1 cellular context compared by ENCODE assay signal in the genomic region with DNA sequence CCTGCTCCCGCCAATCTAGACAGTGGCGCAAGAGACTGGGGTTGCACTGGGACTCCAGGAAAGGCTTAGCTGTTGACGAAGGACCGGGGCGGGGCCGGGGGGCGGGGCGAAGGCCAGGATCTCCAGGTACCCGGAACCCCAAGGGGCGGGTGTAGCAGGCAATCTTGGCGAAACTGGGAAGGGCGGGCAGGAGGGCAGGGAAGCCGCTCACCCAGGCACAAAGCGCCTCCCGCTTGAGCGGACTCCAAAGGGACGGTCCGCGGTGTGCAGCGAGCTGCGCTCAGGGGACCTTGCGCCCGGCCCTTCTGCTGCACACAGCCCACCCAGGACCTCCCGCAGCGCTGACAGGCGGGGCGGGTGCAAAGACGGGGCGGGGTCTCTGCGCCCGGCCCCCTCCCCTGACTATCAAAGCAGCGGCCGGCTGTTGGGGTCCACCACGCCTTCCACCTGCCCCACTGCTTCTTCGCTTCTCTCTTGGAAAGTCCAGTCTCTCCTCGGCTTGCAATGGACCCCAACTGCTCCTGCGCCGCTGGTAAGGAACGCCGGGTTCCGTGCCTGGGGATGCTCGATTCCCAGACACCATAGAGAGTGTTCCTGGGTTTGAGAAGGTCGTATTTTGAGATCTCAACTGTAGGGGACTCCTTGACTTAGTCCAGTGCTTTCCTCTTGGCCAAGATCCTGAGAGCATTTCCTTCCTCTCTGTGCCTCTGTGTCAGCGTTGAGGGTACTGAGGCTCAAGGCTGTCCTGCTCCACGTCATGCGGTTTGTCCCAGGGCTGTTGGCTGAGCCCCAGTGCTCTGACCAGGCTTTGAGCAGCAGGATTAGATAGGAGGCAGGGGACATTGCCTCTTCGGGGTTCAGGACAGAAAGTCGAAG.
TF ChIP-seq lines count a peak whose summit lies in the region.

A gene (plus strand): TSS at position 405 of the 876 bp plus-strand sequence. CDS start 100 bp downstream, at position 505.

TF ChIP-seq in HepG2, 621 proteins besides CTCF, POLR2A, EP300 and RAD21 (continued from another document and continues in another):
- TF ChIP-seq NCOA1 (CRISPR knock-in tag; IDR thresholded peaks at IDR 0.05) = peak; percentile 58
- no peak for TF ChIP-seq ZNF101 (CRISPR knock-in tag; IDR thresholded peaks at IDR 0.05; ENCODE audit: borderline replicate concordance, low read depth)
- 0 out of 2 replicates have a peak, but pooled peaks have one; percentile 25 for TF ChIP-seq POLR2AphosphoS5 (IDR thresholded peaks at IDR 0.05; ENCODE audit: low read depth, low read length)
- TF ChIP-seq DNMT1 (CRISPR knock-in tag; IDR thresholded peaks at IDR 0.05) = peak; percentile 81; the same call in 1 of the 2 replicates
- peak; percentile 68; the same call in 1 of the 2 replicates for TF ChIP-seq ZNF430 (CRISPR knock-in tag; IDR thresholded peaks at IDR 0.05)
- no peak for TF ChIP-seq IRF2 (CRISPR knock-in tag; IDR thresholded peaks at IDR 0.05)
- peak; percentile 70; the same call in 1 of the 2 replicates for TF ChIP-seq ZMAT3 (CRISPR knock-in tag; conservative IDR thresholded peaks at IDR 0.05)
- TF ChIP-seq ZNF792 (CRISPR knock-in tag; IDR thresholded peaks at IDR 0.05) = no peak; the same call in 1 of the 2 replicates
- TF ChIP-seq MED8 (CRISPR knock-in tag; IDR thresholded peaks at IDR 0.05; ENCODE audit: insufficient replicate concordance) = peak; percentile 61
- 0 out of 3 replicates have a peak, but pooled peaks have one; percentile 3 for TF ChIP-seq MXI1 (IDR thresholded peaks at IDR 0.05; ENCODE audit: borderline replicate concordance, low read depth, low read length)
- no peak for TF ChIP-seq ZNF782 (CRISPR knock-in tag; IDR thresholded peaks at IDR 0.05; ENCODE audit: borderline replicate concordance)
- TF ChIP-seq BRD4 (CRISPR knock-in tag; IDR thresholded peaks at IDR 0.05) = peak; percentile 71; the same call in 1 of the 2 replicates
- TF ChIP-seq, protein P1, sequence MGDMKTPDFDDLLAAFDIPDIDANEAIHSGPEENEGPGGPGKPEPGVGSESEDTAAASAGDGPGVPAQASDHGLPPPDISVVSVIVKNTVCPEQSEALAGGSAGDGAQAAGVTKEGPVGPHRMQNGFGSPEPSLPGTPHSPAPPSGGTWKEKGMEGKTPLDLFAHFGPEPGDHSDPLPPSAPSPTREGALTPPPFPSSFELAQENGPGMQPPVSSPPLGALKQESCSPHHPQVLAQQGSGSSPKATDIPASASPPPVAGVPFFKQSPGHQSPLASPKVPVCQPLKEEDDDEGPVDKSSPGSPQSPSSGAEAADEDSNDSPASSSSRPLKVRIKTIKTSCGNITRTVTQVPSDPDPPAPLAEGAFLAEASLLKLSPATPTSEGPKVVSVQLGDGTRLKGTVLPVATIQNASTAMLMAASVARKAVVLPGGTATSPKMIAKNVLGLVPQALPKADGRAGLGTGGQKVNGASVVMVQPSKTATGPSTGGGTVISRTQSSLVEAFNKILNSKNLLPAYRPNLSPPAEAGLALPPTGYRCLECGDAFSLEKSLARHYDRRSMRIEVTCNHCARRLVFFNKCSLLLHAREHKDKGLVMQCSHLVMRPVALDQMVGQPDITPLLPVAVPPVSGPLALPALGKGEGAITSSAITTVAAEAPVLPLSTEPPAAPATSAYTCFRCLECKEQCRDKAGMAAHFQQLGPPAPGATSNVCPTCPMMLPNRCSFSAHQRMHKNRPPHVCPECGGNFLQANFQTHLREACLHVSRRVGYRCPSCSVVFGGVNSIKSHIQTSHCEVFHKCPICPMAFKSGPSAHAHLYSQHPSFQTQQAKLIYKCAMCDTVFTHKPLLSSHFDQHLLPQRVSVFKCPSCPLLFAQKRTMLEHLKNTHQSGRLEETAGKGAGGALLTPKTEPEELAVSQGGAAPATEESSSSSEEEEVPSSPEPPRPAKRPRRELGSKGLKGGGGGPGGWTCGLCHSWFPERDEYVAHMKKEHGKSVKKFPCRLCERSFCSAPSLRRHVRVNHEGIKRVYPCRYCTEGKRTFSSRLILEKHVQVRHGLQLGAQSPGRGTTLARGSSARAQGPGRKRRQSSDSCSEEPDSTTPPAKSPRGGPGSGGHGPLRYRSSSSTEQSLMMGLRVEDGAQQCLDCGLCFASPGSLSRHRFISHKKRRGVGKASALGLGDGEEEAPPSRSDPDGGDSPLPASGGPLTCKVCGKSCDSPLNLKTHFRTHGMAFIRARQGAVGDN (CRISPR knock-in tag; IDR thresholded peaks at IDR 0.05) = peak; percentile 68
- TF ChIP-seq CREB1 (IDR thresholded peaks at IDR 0.05) = no peak
- peak; percentile 60; the same call in 1 of the 2 replicates for TF ChIP-seq CREB1 (CRISPR knock-in tag; IDR thresholded peaks at IDR 0.05)
- TF ChIP-seq, protein P2, sequence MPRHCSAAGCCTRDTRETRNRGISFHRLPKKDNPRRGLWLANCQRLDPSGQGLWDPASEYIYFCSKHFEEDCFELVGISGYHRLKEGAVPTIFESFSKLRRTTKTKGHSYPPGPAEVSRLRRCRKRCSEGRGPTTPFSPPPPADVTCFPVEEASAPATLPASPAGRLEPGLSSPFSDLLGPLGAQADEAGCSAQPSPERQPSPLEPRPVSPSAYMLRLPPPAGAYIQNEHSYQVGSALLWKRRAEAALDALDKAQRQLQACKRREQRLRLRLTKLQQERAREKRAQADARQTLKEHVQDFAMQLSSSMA (CRISPR knock-in tag; IDR thresholded peaks at IDR 0.05) = no peak
- TF ChIP-seq, protein P3, sequence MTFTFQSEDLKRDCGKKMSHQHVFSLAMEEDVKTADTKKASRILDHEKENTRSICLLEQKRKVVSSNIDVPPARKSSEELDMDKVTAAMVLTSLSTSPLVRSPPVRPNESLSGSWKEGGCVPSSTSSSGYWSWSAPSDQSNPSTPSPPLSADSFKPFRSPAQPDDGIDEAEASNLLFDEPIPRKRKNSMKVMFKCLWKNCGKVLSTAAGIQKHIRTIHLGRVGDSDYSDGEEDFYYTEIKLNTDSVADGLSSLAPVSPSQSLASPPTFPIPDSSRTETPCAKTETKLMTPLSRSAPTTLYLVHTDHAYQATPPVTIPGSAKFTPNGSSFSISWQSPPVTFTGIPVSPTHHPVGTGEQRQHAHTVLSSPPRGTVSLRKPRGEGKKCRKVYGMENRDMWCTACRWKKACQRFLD (CRISPR knock-in tag; IDR thresholded peaks at IDR 0.05; ENCODE audit: borderline replicate concordance) = peak; percentile 28; the same call in 1 of the 2 replicates
- TF ChIP-seq HOXA9 (CRISPR knock-in tag; IDR thresholded peaks at IDR 0.05; ENCODE audit: borderline replicate concordance) = no peak
- TF ChIP-seq KDM6A (CRISPR knock-in tag; IDR thresholded peaks at IDR 0.05; ENCODE audit: low read depth) = 0 out of 2 replicates have a peak, but pooled peaks have one; percentile 7
- TF ChIP-seq HDAC1 (CRISPR knock-in tag; IDR thresholded peaks at IDR 0.05) = peak; percentile 55
- TF ChIP-seq ZMYM3 (CRISPR knock-in tag; IDR thresholded peaks at IDR 0.05) = peak; percentile 42; the same call in 1 of the 2 replicates
- TF ChIP-seq ZNF768 (CRISPR knock-in tag; IDR thresholded peaks at IDR 0.05) = peak; percentile 51
- 0 out of 2 replicates have a peak, but pooled peaks have one; percentile 12 for TF ChIP-seq PPARG (CRISPR knock-in tag; conservative IDR thresholded peaks at IDR 0.05)
- TF ChIP-seq SRSF1 (optimal IDR thresholded peaks at IDR 0.05; ENCODE audit: low read depth, low read length) = peak; percentile 50
- TF ChIP-seq, protein P4, sequence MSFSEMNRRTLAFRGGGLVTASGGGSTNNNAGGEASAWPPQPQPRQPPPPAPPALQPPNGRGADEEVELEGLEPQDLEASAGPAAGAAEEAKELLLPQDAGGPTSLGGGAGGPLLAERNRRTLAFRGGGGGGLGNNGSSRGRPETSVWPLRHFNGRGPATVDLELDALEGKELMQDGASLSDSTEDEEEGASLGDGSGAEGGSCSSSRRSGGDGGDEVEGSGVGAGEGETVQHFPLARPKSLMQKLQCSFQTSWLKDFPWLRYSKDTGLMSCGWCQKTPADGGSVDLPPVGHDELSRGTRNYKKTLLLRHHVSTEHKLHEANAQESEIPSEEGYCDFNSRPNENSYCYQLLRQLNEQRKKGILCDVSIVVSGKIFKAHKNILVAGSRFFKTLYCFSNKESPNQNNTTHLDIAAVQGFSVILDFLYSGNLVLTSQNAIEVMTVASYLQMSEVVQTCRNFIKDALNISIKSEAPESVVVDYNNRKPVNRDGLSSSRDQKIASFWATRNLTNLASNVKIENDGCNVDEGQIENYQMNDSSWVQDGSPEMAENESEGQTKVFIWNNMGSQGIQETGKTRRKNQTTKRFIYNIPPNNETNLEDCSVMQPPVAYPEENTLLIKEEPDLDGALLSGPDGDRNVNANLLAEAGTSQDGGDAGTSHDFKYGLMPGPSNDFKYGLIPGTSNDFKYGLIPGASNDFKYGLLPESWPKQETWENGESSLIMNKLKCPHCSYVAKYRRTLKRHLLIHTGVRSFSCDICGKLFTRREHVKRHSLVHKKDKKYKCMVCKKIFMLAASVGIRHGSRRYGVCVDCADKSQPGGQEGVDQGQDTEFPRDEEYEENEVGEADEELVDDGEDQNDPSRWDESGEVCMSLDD (CRISPR knock-in tag; IDR thresholded peaks at IDR 0.05; ENCODE audit: borderline replicate concordance) = no peak; the same call in 1 of the 2 replicates
- TF ChIP-seq, protein P5, sequence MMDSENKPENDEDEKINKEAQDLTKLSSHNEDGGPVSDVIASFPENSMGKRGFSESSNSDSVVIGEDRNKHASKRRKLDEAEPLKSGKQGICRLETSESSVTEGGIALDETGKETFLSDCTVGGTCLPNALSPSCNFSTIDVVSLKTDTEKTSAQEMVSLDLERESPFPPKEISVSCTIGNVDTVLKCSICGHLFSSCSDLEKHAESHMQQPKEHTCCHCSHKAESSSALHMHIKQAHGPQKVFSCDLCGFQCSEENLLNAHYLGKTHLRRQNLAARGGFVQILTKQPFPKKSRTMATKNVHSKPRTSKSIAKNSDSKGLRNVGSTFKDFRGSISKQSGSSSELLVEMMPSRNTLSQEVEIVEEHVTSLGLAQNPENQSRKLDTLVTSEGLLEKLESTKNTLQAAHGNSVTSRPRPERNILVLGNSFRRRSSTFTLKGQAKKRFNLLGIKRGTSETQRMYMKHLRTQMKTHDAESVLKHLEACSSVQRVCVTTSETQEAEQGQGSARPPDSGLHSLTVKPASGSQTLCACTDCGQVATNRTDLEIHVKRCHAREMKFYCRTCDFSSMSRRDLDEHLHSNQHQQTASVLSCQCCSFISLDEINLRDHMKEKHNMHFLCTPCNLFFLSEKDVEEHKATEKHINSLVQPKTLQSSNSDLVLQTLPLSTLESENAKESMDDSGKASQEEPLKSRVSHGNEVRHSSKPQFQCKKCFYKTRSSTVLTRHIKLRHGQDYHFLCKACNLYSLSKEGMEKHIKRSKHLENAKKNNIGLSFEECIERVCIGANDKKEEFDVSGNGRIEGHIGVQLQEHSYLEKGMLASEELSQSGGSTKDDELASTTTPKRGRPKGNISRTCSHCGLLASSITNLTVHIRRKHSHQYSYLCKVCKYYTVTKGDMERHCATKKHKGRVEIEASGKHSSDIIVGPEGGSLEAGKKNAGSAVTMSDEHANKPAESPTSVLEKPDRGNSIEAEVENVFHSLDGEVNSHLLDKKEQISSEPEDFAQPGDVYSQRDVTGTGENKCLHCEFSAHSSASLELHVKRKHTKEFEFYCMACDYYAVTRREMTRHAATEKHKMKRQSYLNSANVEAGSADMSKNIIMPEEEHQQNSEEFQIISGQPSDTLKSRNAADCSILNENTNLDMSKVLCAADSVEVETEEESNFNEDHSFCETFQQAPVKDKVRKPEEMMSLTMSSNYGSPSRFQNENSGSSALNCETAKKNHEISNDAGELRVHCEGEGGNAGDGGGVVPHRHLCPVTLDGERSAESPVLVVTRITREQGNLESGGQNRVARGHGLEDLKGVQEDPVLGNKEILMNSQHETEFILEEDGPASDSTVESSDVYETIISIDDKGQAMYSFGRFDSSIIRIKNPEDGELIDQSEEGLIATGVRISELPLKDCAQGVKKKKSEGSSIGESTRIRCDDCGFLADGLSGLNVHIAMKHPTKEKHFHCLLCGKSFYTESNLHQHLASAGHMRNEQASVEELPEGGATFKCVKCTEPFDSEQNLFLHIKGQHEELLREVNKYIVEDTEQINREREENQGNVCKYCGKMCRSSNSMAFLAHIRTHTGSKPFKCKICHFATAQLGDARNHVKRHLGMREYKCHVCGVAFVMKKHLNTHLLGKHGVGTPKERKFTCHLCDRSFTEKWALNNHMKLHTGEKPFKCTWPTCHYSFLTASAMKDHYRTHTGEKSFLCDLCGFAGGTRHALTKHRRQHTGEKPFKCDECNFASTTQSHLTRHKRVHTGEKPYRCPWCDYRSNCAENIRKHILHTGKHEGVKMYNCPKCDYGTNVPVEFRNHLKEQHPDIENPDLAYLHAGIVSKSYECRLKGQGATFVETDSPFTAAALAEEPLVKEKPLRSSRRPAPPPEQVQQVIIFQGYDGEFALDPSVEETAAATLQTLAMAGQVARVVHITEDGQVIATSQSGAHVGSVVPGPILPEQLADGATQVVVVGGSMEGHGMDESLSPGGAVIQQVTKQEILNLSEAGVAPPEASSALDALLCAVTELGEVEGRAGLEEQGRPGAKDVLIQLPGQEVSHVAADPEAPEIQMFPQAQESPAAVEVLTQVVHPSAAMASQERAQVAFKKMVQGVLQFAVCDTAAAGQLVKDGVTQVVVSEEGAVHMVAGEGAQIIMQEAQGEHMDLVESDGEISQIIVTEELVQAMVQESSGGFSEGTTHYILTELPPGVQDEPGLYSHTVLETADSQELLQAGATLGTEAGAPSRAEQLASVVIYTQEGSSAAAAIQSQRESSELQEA (CRISPR knock-in tag; IDR thresholded peaks at IDR 0.05; ENCODE audit: not compliant biosample characterization) = no peak
- TF ChIP-seq ARHGAP35 (CRISPR knock-in tag; IDR thresholded peaks at IDR 0.05; ENCODE audit: borderline replicate concordance) = no peak
- TF ChIP-seq GFI1 (CRISPR knock-in tag; IDR thresholded peaks at IDR 0.05; ENCODE audit: borderline replicate concordance) = peak; percentile 52
- TF ChIP-seq, protein P6, sequence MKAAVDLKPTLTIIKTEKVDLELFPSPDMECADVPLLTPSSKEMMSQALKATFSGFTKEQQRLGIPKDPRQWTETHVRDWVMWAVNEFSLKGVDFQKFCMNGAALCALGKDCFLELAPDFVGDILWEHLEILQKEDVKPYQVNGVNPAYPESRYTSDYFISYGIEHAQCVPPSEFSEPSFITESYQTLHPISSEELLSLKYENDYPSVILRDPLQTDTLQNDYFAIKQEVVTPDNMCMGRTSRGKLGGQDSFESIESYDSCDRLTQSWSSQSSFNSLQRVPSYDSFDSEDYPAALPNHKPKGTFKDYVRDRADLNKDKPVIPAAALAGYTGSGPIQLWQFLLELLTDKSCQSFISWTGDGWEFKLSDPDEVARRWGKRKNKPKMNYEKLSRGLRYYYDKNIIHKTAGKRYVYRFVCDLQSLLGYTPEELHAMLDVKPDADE (CRISPR knock-in tag; IDR thresholded peaks at IDR 0.05) = peak; percentile 30; the same call in 1 of the 2 replicates
- TF ChIP-seq, protein P7, sequence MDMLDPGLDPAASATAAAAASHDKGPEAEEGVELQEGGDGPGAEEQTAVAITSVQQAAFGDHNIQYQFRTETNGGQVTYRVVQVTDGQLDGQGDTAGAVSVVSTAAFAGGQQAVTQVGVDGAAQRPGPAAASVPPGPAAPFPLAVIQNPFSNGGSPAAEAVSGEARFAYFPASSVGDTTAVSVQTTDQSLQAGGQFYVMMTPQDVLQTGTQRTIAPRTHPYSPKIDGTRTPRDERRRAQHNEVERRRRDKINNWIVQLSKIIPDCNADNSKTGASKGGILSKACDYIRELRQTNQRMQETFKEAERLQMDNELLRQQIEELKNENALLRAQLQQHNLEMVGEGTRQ (IDR thresholded peaks at IDR 0.05; ENCODE audit: low read depth, low read length) = no peak
- TF ChIP-seq, protein P7 (CRISPR knock-in tag; IDR thresholded peaks at IDR 0.05; ENCODE audit: borderline replicate concordance) = no peak
- peak; percentile 51; the same call in 1 of the 2 replicates for TF ChIP-seq TARDBP (CRISPR knock-in tag; IDR thresholded peaks at IDR 0.05)
- peak; percentile 78 for TF ChIP-seq CEBPB (IDR thresholded peaks at IDR 0.05; ENCODE audit: borderline replicate concordance, low read depth, low read length)
